25 cellular contexts compared by ENCODE assay signal in genomic region chr4:101322743-101323142, GRCh38.
"Had no signal": no experiment of that assay in that cellular context is flagged by ENCODE, and none has a peak within 500 bp of the region (broad histone marks: within the 10 kb centered on the region; RNA-seq: fewer than 3 reads in every experiment).

No MANE protein-coding gene starts in this region.

- ATAC-seq: stimulated activated naive B cell treated with anti-CD40 and anti-IgM and Interleukin-4, amounts not matched to agents 10 μg/mL and 1 μg/mL and 100 μg/mL, for 72 hours; stimulated activated naive CD8-positive, alpha-beta T cell treated with anti-CD3 and anti-CD28 coated beads, Interleukin-15, Interleukin-2, amounts not matched to agents 100 U/mL and 50 U/mL, for 24 hours had no signal

- H3K36me3 ChIP-seq: left ventricle myocardium inferior, neural progenitor cell, ovary, right atrium auricular region, stomach, suprapubic skin, thoracic aorta, tibial nerve, uterus had no signal

- H3K27me3 ChIP-seq: neural progenitor cell, ovary, right atrium auricular region, stomach, suprapubic skin, tibial nerve, uterus had no signal

- H3K9me3 ChIP-seq: left ventricle myocardium inferior, ovary, right atrium auricular region, stomach, suprapubic skin, thoracic aorta, tibial nerve, uterus had no signal

- H3K4me1 ChIP-seq: right atrium auricular region, uterus had no signal

- DNase-seq: islet precursor cell; left ventricle myocardium inferior; mesendoderm; naive B cell; natural killer cell; nephron progenitor cell; ovary; stimulated activated CD4-positive, alpha-beta T cell treated with anti-CD3 and anti-CD28 coated beads, Interleukin-12 subunit alpha, Interleukin-12 subunit beta, amount 100 ng/mL, for 4 hours; stimulated activated CD4-positive, alpha-beta T cell treated with anti-CD3 and anti-CD28 coated beads, Interleukin-15, amount 100 ng/mL, for 24 hours; stimulated activated CD4-positive, alpha-beta T cell treated with anti-CD3 and anti-CD28 coated beads, Interleukin-2, amount 100 ng/mL, for 24 hours; stimulated activated CD4-positive, alpha-beta T cell treated with anti-CD3 and anti-CD28 coated beads, Interleukin-4, amount 100 ng/mL, for 1 hour; stimulated activated naive B cell treated with anti-CD40 and anti-IgM and Interleukin-4, amounts not matched to agents 10 μg/mL and 1 μg/mL and 100 μg/mL, for 72 hours; stimulated activated naive CD8-positive, alpha-beta T cell treated with anti-CD3 and anti-CD28 coated beads, Interleukin-15, Interleukin-2, amounts not matched to agents 100 U/mL and 50 U/mL, for 24 hours; stomach; uterus had no signal

- H3K4me3 ChIP-seq: left ventricle myocardium inferior, lung, neural progenitor cell, ovary, right atrium auricular region, skin epidermis, stomach, suprapubic skin, tibial nerve, uterus had no signal

- H3K9me3 Mint-ChIP-seq: naive B cell, nephron progenitor cell, neural progenitor cell, type B pancreatic cell had no signal

- H3K27ac Mint-ChIP-seq: mesothelial cell of epicardium; nephron progenitor cell; neural progenitor cell; progenitor cell of endocrine pancreas; stimulated activated naive B cell treated with anti-CD40 and anti-IgM and Interleukin-4, amounts not matched to agents 10 μg/mL and 1 μg/mL and 100 μg/mL, for 72 hours; type B pancreatic cell had no signal

- H3K27ac ChIP-seq: left ventricle myocardium inferior, neural progenitor cell, ovary, skin epidermis, stomach, suprapubic skin had no signal

- H3K4me2 ChIP-seq: neural progenitor cell had no signal

- H3K36me3 Mint-ChIP-seq: mesothelial cell of epicardium; naive B cell; natural killer cell; stimulated activated naive B cell treated with anti-CD40 and anti-IgM and Interleukin-4, amounts not matched to agents 10 μg/mL and 1 μg/mL and 100 μg/mL, for 72 hours had no signal

- H3K27me3 Mint-ChIP-seq: naive B cell; progenitor cell of endocrine pancreas; stimulated activated naive B cell treated with anti-CD40 and anti-IgM and Interleukin-4, amounts not matched to agents 10 μg/mL and 1 μg/mL and 100 μg/mL, for 72 hours; type B pancreatic cell had no signal

- H3K4me3 Mint-ChIP-seq: mesothelial cell of epicardium; natural killer cell; nephron progenitor cell; neural progenitor cell; stimulated activated naive B cell treated with anti-CD40 and anti-IgM and Interleukin-4, amounts not matched to agents 10 μg/mL and 1 μg/mL and 100 μg/mL, for 72 hours; type B pancreatic cell had no signal
